Comparison of ENCODE assay signal across 21 cellular contexts in genomic region chr17:58539703-58540102, GRCh38. TPM values are rescaled to one million over a fixed set of nuclear protein-coding genes. Genes with fewer than 3 reads are reported as not detected.
DNase-seq lines count a peak whose midpoint lies in the region; ATAC-seq and TF ChIP-seq lines count a peak whose summit lies in the region.
"Had no signal": no experiment of that assay in that cellular context is flagged by ENCODE, and none has a peak within 500 bp of the region (broad histone marks: within the 10 kb centered on the region; RNA-seq: fewer than 3 reads in every experiment).

No MANE protein-coding gene starts in this region.

- DNase-seq in heart right ventricle: no peak
- DNase-seq in right cardiac atrium: no peak
- DNase-seq in NCI-H524 (lab: John Stamatoyannopoulos, UW): peak; percentile 38 to 76
- peak; percentile 95 for DNase-seq in WERI-Rb-1
- DNase-seq in immature natural killer cell: no peak
- no peak for DNase-seq in GM03348 (ENCODE audit: low spot score)
- DNase-seq in occipital lobe (lab: John Stamatoyannopoulos, UW): no peak
- DNase-seq: Calu3; CD8-positive, alpha-beta memory T cell; EL; NCI-H1092; NCI-H2029 treated with DMSO at 0.1 percent for 48 hours; NCI-H345; NCI-H526; PC-9; RPMI8226; SHP77 treated with DMSO at 0.1 percent for 48 hours had no signal

- ATAC-seq in heart right ventricle: no peak
- no peak for ATAC-seq in right cardiac atrium
- ATAC-seq: HepG2, K562, SK-N-SH treated with all-trans-retinoic acid at 6 μM for 48 hours had no signal

- TF ChIP-seq CTCF in heart right ventricle (IDR thresholded peaks at IDR 0.05) (no peak), WERI-Rb-1 (IDR thresholded peaks at IDR 0.05; ENCODE audit: low read depth, low read length) (no peak)

- no peaks in the 10 kb centered on the region for H3K4me1 Mint-ChIP-seq in immature natural killer cell
- H3K4me1 Mint-ChIP-seq: CD8-positive, alpha-beta memory T cell had no signal

- H3K36me3 ChIP-seq in heart right ventricle (no peaks in the 10 kb centered on the region), WERI-Rb-1 (no peaks in the 10 kb centered on the region)

- no peaks in the 10 kb centered on the region for H3K27me3 ChIP-seq in heart right ventricle
- H3K27me3 ChIP-seq in right cardiac atrium (ENCODE audit: control insufficient read depth, insufficient read depth): no peaks in the 10 kb centered on the region
- H3K27me3 ChIP-seq in WERI-Rb-1 (ENCODE audit: insufficient read depth, low read depth, severe bottlenecking): no peaks in the 10 kb centered on the region

- H3K4me3 Mint-ChIP-seq in immature natural killer cell: no peak overlapping the region
- H3K4me3 Mint-ChIP-seq: CD8-positive, alpha-beta memory T cell had no signal

- intact Hi-C loops in heart right ventricle (cut with DNase I): loop anchor here in 2 of 10 donors (5.0 kb wide), 2 partner anchors 33 to 93 kb away; no protein-coding TSS in a partner anchor
- intact Hi-C loops in right cardiac atrium (cut with DNase I): no loop called here

- no peaks in the 10 kb centered on the region for H3K36me3 Mint-ChIP-seq in immature natural killer cell

- H3K9me3 ChIP-seq in heart right ventricle (no peaks in the 10 kb centered on the region), right cardiac atrium (ENCODE audit: control insufficient read depth, low read length) (no peaks in the 10 kb centered on the region), WERI-Rb-1 (ENCODE audit: severe bottlenecking) (peaks cover 8% of the 10 kb centered on the region)

- H3K4me3 ChIP-seq in heart right ventricle (no peak overlapping the region), right cardiac atrium (ENCODE audit: low read length) (no peak overlapping the region), WERI-Rb-1 (ENCODE audit: low read depth, low read length) (no peak overlapping the region)
- H3K4me3 ChIP-seq: K562, PC-9 had no signal

- H3K27ac Mint-ChIP-seq in immature natural killer cell: no peak overlapping the region
- H3K27ac Mint-ChIP-seq: CD8-positive, alpha-beta memory T cell had no signal

- H3K27ac ChIP-seq in heart right ventricle: peak overlapping the region in 7 of 10 donors; percentile 50 to 80 (median 62)
- H3K27ac ChIP-seq in right cardiac atrium (ENCODE audit: low read length): no peak overlapping the region
- H3K27ac ChIP-seq in WERI-Rb-1: peak overlapping the region; percentile 84
- H3K27ac ChIP-seq: C4-2B, PC-9 had no signal

- peaks cover 2 to 3% (median 2%) of the 10 kb centered on the region in 3 donors for H3K27me3 Mint-ChIP-seq in immature natural killer cell (ENCODE audit: low read depth in 3 of 3)

- H3K4me1 ChIP-seq in heart right ventricle (peaks cover 7 to 47% (median 28%) of the 10 kb centered on the region in 9 donors), right cardiac atrium (ENCODE audit: control insufficient read depth, insufficient read depth, low read length) (peaks cover 12% of the 10 kb centered on the region)

- H3K9me3 Mint-ChIP-seq in immature natural killer cell: no peaks in the 10 kb centered on the region
- H3K9me3 Mint-ChIP-seq: CD8-positive, alpha-beta memory T cell had no signal

RNA-seq across cellular contexts. Expression of gene MTMR4, which starts 25.3 kb away (rescaled TPM):
- 10 to 100 TPM in 9 of 10 donors, 1 to 10 TPM in 1; 8.5 to 26.6 (median 17.1) TPM for total RNA-seq in heart right ventricle
- polyA plus RNA-seq in heart right ventricle: 10 to 100 TPM in 1 of 2 donors, 1 to 10 TPM in 1; 9.6 to 12.3 TPM
- 10 to 100 TPM; 11.5 to 26.5 (median 23.5) TPM for total RNA-seq in right cardiac atrium
- polyA plus RNA-seq in right cardiac atrium: 8.5 TPM
- 10 to 100 TPM in 2 of 3 donors, 1 to 10 TPM in 1; 9.3 to 24.2 (median 20.5) TPM for polyA plus RNA-seq in immature natural killer cell
- total RNA-seq in occipital lobe: 119 TPM

RNA-seq across cellular contexts. Expression of gene HSF5, which starts 51.5 kb away (rescaled TPM):
- total RNA-seq in heart right ventricle (under 1 TPM in 3 of 10 donors, not detected in 7; 0.04 to 0.14 (median 0.05) TPM), right cardiac atrium (under 1 TPM in 3 of 4 donors, not detected in 1; 0.06 to 0.23 (median 0.08) TPM), occipital lobe (0.16 TPM)
- polyA plus RNA-seq in heart right ventricle (not detected), right cardiac atrium (0.02 TPM), immature natural killer cell (under 1 TPM in 1 of 3 donors, not detected in 2; 0.16 TPM)
- total RNA-seq: HepG2, K562, PC-9 had no signal
- polyA plus RNA-seq: HepG2 had no signal

Comparison
In these comparisons a context has a peak if more than half of its experiments do, and no peak if none do; other contexts are left out.
1. DNase-seq: peak in NCI-H524 (2 of 2) and WERI-Rb-1 (single experiment); none in heart right ventricle (0 of 2), right cardiac atrium (0 of 3), immature natural killer cell (0 of 3), GM03348 (single experiment) and occipital lobe (single experiment).